Comparison of ENCODE assay signal across 16 cellular contexts in genomic region chr20:22438926-22439325, GRCh38.
DNase-seq lines count a peak whose midpoint lies in the region; ATAC-seq, FAIRE-seq and TF ChIP-seq lines count a peak whose summit lies in the region.
"Had no signal": no experiment of that assay in that cellular context is flagged by ENCODE, and none has a peak within 500 bp of the region (broad histone marks: within the 10 kb centered on the region; RNA-seq: fewer than 3 reads in every experiment).

No MANE protein-coding gene starts in this region.

- no peaks in the 10 kb centered on the region for H3K27me3 ChIP-seq in HL-60 (ENCODE audit: insufficient read depth, poor library complexity, severe bottlenecking)
- H3K27me3 ChIP-seq: tibial artery had no signal

- TF ChIP-seq CTCF in GM12864 (IDR thresholded peaks at IDR 0.05; ENCODE audit: low read depth, low read length, missing control alignments): peak; percentile 52
- TF ChIP-seq CTCF in HL-60 (IDR thresholded peaks at IDR 0.05; ENCODE audit: insufficient read depth, low read length): peak; percentile 20
- no peak for TF ChIP-seq CTCF in kidney (IDR thresholded peaks at IDR 0.05; ENCODE audit: borderline replicate concordance, extremely low read depth, insufficient read depth)

- H3K36me3 ChIP-seq in kidney (ENCODE audit: control insufficient read depth in 1 of 2, insufficient read depth in 2 of 2, low read length in 2 of 2): no peaks in the 10 kb centered on the region
- H3K36me3 ChIP-seq: heart right ventricle, tibial artery had no signal

- intact Hi-C loops in kidney (cut with DNase I): no loop called here

- H3K27ac ChIP-seq in HL-60 (replicated peaks) (no peak overlapping the region), kidney (ENCODE audit: low read depth in 2 of 2, low read length in 2 of 2) (no peak overlapping the region)
- H3K27ac ChIP-seq: heart right ventricle, tibial artery had no signal

- no peak for TF ChIP-seq POLR2A in erythroblast (IDR thresholded peaks at IDR 0.05; ENCODE audit: low read length)

- H3K9ac ChIP-seq in kidney (ENCODE audit: low read length in 2 of 2): no peak overlapping the region

- no peak for DNase-seq in GM12864 (ENCODE audit: low read depth)
- DNase-seq in HL-60 (ENCODE audit: low read depth in 1 of 2, low spot score in 1 of 2): no peak
- peak; percentile 31 for DNase-seq in iPS-NIHi11 (ENCODE audit: low spot score)
- DNase-seq in erythroblast (lab: John Stamatoyannopoulos, UW): no peak
- no peak for DNase-seq in kidney
- no peak for DNase-seq in medulla oblongata (ENCODE audit: extremely low spot score)
- DNase-seq: activated T-cell treated with anti-CD3 and anti-CD28 coated beads, Interleukin-2, amount 50 U/mL, for 48 hours; heart right ventricle; HFFc6; Kasumi-1; tibial artery had no signal

- ATAC-seq in SK-N-SH treated with all-trans-retinoic acid at 6 μM for 48 hours: peak; percentile 80
- ATAC-seq: activated CD4-positive, CD25-positive, alpha-beta regulatory T cell treated with anti-CD3 and anti-CD28 coated beads, Interleukin-2, amount 50 U/mL, for 24 hours; heart right ventricle had no signal

- H3K4me1 ChIP-seq in kidney (ENCODE audit: control insufficient read depth in 1 of 2, insufficient read depth in 1 of 2, low read depth in 1 of 2, low read length in 2 of 2): no peaks in the 10 kb centered on the region
- H3K4me1 ChIP-seq: Caco-2, heart right ventricle, tibial artery had no signal

- H3K4me3 ChIP-seq in GM12864 (ENCODE audit: low read depth, low read length) (no peak overlapping the region), HL-60 (replicated peaks; ENCODE audit: insufficient read depth, low read length) (no peak overlapping the region), kidney (ENCODE audit: low read length in 2 of 2) (no peak overlapping the region)
- H3K4me3 ChIP-seq: heart right ventricle, lung, tibial artery had no signal

- no peak for FAIRE-seq in kidney (lab: Jason Lieb, UNC)
- FAIRE-seq: astrocyte had no signal

- peaks cover 3 to 4% of the 10 kb centered on the region in 2 donors for H3K9me3 ChIP-seq in kidney (ENCODE audit: control insufficient read depth in 1 of 2, low read length in 2 of 2)
- H3K9me3 ChIP-seq: Caco-2, tibial artery had no signal

TF ChIP-seq in SK-N-SH treated with all-trans-retinoic acid at 6 μM for 48 hours, 23 proteins besides CTCF, POLR2A, EP300 and RAD21:
- TF ChIP-seq CSDC2 (CRISPR knock-in tag; IDR thresholded peaks at IDR 0.05) (no peak), PPARA (CRISPR knock-in tag; IDR thresholded peaks at IDR 0.05; ENCODE audit: borderline replicate concordance) (no peak), CSRNP3 (CRISPR knock-in tag; IDR thresholded peaks at IDR 0.05) (no peak), SNAI2 (CRISPR knock-in tag; IDR thresholded peaks at IDR 0.05) (no peak), PATZ1 (CRISPR knock-in tag; IDR thresholded peaks at IDR 0.05; ENCODE audit: borderline replicate concordance) (no peak), ZFP30 (CRISPR knock-in tag; IDR thresholded peaks at IDR 0.05) (no peak), TSHZ2 (CRISPR knock-in tag; IDR thresholded peaks at IDR 0.05) (no peak), ARNTL (CRISPR knock-in tag; IDR thresholded peaks at IDR 0.05; ENCODE audit: borderline replicate concordance, low read depth) (no peak), TOX (CRISPR knock-in tag; IDR thresholded peaks at IDR 0.05; ENCODE audit: borderline replicate concordance) (no peak), RARB (CRISPR knock-in tag; IDR thresholded peaks at IDR 0.05) (no peak), BACH2 (CRISPR knock-in tag; IDR thresholded peaks at IDR 0.05; ENCODE audit: borderline replicate concordance) (no peak), ZFP3 (CRISPR knock-in tag; IDR thresholded peaks at IDR 0.05) (no peak), GLIS3 (CRISPR knock-in tag; IDR thresholded peaks at IDR 0.05) (no peak), POU6F1 (CRISPR knock-in tag; IDR thresholded peaks at IDR 0.05; ENCODE audit: borderline replicate concordance, low read depth) (no peak), CREB5 (CRISPR knock-in tag; IDR thresholded peaks at IDR 0.05; ENCODE audit: low read depth) (no peak), ZNF8 (CRISPR knock-in tag; IDR thresholded peaks at IDR 0.05) (no peak), OSR1 (CRISPR knock-in tag; IDR thresholded peaks at IDR 0.05) (no peak)
TF ChIP-seq in SK-N-SH treated with all-trans-retinoic acid at 6 μM for 48 hours: peak in this region for 0.
